ENCODE assay signal across 22 cellular contexts in the genomic region with DNA sequence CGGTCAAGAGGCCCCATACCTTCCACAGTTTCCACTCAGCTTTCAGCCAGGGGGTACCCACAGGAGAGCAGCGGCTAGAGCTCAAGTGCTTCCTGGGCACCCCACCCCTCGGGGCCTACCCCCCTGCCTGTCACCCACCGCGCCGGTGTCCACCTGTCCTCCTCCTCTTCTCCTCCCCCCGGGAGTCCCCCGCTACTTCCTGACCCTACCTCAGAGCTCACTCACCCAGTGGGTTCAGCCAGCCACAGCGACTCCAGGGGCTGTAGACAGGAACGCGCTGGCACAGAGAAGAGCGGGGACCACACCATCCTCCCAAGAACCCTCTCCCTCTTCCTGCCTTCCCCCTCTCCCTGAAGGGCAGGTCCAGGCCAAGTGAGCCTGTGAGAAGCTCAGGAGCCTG.
"Had no signal": no experiment of that assay in that cellular context is flagged by ENCODE, and none has a peak within 500 bp of the region (broad histone marks: within the 10 kb centered on the region; RNA-seq: fewer than 3 reads in every experiment).

No MANE protein-coding gene starts in this region.

- H3K4me3 Mint-ChIP-seq: effector memory CD8-positive, alpha-beta T cell; immature natural killer cell; naive thymus-derived CD4-positive, alpha-beta T cell had no signal

- H3K36me3 Mint-ChIP-seq: immature natural killer cell; naive thymus-derived CD4-positive, alpha-beta T cell had no signal

- H3K4me1 Mint-ChIP-seq: immature natural killer cell; naive thymus-derived CD4-positive, alpha-beta T cell had no signal

- DNase-seq: cortex of kidney; effector memory CD8-positive, alpha-beta T cell; erythroblast; esophagus squamous epithelium; foreskin melanocyte; glutamatergic neuron; heart right ventricle; hypothalamus; immature natural killer cell; mesenchymal stem cell; midbrain; naive thymus-derived CD4-positive, alpha-beta T cell; stimulated activated CD4-positive, alpha-beta T cell treated with anti-CD3 and anti-CD28 coated beads, Interleukin-4, amount 100 ng/mL, for 4 hours; stimulated activated naive CD4-positive, alpha-beta T cell; substantia nigra; testis had no signal

- H3K27ac ChIP-seq: esophagus squamous epithelium, heart right ventricle, parathyroid adenoma, testis, tibial nerve, vagina had no signal

- H3K27me3 ChIP-seq: heart right ventricle, testis, tibial nerve, vagina had no signal

- H3K4me3 ChIP-seq: esophagus squamous epithelium, heart right ventricle, testis, tibial nerve, vagina had no signal

- H3K36me3 ChIP-seq: esophagus squamous epithelium, heart right ventricle, tibial nerve, vagina had no signal

- H3K4me1 ChIP-seq: esophagus squamous epithelium, parathyroid adenoma, testis, tibial nerve, vagina had no signal

- ATAC-seq: effector memory CD8-positive, alpha-beta T cell; left lobe of liver; naive thymus-derived CD4-positive, alpha-beta T cell; sciatic nerve had no signal

- H3K27ac Mint-ChIP-seq: effector memory CD8-positive, alpha-beta T cell; immature natural killer cell; naive thymus-derived CD4-positive, alpha-beta T cell; progenitor cell of endocrine pancreas had no signal

- H3K9me3 Mint-ChIP-seq: effector memory CD8-positive, alpha-beta T cell; immature natural killer cell had no signal

- H3K9me3 ChIP-seq: esophagus squamous epithelium, heart right ventricle, testis, tibial nerve, vagina had no signal
